ENCODE assay signal across 1 cellular context in the genomic region with DNA sequence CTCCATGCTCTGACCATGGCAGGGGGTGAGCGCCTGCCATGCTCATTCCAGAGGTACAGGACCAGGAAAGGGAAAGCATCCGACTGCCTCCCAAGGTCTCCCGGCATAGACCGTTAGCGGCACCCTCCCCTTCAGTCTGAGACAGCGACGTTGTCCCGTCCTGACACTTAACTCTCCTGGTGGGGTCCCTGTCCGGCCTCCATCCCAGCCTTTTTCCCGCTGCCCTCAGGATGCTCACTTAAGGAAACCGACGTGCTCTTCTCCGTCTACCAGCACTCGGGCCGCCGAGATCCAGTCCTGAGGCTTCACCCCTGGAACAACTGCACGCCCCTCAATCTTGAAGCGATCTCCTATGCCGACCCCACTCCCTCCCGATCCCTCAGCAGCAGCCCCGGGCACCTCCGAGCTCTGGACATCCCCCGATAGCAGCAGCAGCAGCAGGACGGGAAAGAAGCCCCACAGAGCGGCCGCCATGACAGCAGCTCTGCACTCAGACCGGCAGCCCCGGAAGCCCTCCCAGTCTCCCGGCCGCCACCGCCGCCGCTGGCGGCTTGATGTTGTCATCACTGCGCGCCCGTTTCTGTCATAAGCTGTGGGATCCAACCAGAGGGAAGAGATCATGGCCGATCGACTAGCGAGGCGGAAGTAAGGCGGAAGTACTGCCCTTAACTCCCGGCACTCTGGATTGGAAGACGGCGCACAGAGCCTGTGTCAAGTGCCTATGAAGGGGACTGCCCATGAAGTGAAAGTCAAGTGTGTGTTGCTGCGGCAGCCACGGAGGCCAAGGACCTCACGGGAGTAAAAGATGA.
TF ChIP-seq lines count a peak whose summit lies in the region.

Gene EMC7, minus strand, starts transcription at position 497 of the 809 bp plus-strand sequence. Its CDS starts 23 bp downstream, at position 474.
Gene PGBD4, plus strand, starts transcription at position 718 of the 809 bp plus-strand sequence. CDS start 449 bp downstream, outside the sequence.

TF ChIP-seq in GM12878, 131 proteins besides CTCF, POLR2A, EP300 and RAD21 (continued from another document and continues in another):
- TF ChIP-seq, protein P1, sequence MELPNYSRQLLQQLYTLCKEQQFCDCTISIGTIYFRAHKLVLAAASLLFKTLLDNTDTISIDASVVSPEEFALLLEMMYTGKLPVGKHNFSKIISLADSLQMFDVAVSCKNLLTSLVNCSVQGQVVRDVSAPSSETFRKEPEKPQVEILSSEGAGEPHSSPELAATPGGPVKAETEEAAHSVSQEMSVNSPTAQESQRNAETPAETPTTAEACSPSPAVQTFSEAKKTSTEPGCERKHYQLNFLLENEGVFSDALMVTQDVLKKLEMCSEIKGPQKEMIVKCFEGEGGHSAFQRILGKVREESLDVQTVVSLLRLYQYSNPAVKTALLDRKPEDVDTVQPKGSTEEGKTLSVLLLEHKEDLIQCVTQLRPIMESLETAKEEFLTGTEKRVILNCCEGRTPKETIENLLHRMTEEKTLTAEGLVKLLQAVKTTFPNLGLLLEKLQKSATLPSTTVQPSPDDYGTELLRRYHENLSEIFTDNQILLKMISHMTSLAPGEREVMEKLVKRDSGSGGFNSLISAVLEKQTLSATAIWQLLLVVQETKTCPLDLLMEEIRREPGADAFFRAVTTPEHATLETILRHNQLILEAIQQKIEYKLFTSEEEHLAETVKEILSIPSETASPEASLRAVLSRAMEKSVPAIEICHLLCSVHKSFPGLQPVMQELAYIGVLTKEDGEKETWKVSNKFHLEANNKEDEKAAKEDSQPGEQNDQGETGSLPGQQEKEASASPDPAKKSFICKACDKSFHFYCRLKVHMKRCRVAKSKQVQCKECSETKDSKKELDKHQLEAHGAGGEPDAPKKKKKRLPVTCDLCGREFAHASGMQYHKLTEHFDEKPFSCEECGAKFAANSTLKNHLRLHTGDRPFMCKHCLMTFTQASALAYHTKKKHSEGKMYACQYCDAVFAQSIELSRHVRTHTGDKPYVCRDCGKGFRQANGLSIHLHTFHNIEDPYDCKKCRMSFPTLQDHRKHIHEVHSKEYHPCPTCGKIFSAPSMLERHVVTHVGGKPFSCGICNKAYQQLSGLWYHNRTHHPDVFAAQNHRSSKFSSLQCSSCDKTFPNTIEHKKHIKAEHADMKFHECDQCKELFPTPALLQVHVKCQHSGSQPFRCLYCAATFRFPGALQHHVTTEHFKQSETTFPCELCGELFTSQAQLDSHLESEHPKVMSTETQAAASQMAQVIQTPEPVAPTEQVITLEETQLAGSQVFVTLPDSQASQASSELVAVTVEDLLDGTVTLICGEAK (IDR thresholded peaks at IDR 0.05; ENCODE audit: borderline replicate concordance): peak; percentile 91
- TF ChIP-seq, protein P2, sequence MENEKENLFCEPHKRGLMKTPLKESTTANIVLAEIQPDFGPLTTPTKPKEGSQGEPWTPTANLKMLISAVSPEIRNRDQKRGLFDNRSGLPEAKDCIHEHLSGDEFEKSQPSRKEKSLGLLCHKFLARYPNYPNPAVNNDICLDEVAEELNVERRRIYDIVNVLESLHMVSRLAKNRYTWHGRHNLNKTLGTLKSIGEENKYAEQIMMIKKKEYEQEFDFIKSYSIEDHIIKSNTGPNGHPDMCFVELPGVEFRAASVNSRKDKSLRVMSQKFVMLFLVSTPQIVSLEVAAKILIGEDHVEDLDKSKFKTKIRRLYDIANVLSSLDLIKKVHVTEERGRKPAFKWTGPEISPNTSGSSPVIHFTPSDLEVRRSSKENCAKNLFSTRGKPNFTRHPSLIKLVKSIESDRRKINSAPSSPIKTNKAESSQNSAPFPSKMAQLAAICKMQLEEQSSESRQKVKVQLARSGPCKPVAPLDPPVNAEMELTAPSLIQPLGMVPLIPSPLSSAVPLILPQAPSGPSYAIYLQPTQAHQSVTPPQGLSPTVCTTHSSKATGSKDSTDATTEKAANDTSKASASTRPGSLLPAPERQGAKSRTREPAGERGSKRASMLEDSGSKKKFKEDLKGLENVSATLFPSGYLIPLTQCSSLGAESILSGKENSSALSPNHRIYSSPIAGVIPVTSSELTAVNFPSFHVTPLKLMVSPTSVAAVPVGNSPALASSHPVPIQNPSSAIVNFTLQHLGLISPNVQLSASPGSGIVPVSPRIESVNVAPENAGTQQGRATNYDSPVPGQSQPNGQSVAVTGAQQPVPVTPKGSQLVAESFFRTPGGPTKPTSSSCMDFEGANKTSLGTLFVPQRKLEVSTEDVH (IDR thresholded peaks at IDR 0.05; ENCODE audit: low read depth, partially characterized antibody): peak; percentile 96
- peak; percentile 99 for TF ChIP-seq CREM (IDR thresholded peaks at IDR 0.05; ENCODE audit: low read depth)
- TF ChIP-seq KDM1A (IDR thresholded peaks at IDR 0.05; ENCODE audit: borderline replicate concordance): no peak
- TF ChIP-seq, protein P3, sequence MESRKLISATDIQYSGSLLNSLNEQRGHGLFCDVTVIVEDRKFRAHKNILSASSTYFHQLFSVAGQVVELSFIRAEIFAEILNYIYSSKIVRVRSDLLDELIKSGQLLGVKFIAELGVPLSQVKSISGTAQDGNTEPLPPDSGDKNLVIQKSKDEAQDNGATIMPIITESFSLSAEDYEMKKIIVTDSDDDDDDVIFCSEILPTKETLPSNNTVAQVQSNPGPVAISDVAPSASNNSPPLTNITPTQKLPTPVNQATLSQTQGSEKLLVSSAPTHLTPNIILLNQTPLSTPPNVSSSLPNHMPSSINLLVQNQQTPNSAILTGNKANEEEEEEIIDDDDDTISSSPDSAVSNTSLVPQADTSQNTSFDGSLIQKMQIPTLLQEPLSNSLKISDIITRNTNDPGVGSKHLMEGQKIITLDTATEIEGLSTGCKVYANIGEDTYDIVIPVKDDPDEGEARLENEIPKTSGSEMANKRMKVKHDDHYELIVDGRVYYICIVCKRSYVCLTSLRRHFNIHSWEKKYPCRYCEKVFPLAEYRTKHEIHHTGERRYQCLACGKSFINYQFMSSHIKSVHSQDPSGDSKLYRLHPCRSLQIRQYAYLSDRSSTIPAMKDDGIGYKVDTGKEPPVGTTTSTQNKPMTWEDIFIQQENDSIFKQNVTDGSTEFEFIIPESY (IDR thresholded peaks at IDR 0.05): no peak
- TF ChIP-seq TCF3 (IDR thresholded peaks at IDR 0.05; ENCODE audit: borderline replicate concordance, insufficient read depth, low read depth, low read length): 0 out of 2 replicates have a peak, but pooled peaks have one; percentile 17
- peak; percentile 4 for TF ChIP-seq PBX3 (IDR thresholded peaks at IDR 0.05; ENCODE audit: insufficient replicate concordance, low read depth, low read length)
- no peak for TF ChIP-seq FOS (IDR thresholded peaks at IDR 0.05; ENCODE audit: borderline replicate concordance, extremely low read depth, insufficient read length)
- TF ChIP-seq POLR2AphosphoS5 (IDR thresholded peaks at IDR 0.05; ENCODE audit: low read length): peak; percentile 97
- peak; percentile 91 for TF ChIP-seq SIN3A (IDR thresholded peaks at IDR 0.05; ENCODE audit: low read depth, low read length)
- 0 out of 2 replicates have a peak, but pooled peaks have one; percentile 55 for TF ChIP-seq CBX5 (IDR thresholded peaks at IDR 0.05; ENCODE audit: low read depth)
- TF ChIP-seq PAX5 (IDR thresholded peaks at IDR 0.05; ENCODE audit: borderline replicate concordance, low read depth, low read length): 0 out of 2 replicates have a peak, but pooled peaks have one; percentile 33
- TF ChIP-seq, protein P4, sequence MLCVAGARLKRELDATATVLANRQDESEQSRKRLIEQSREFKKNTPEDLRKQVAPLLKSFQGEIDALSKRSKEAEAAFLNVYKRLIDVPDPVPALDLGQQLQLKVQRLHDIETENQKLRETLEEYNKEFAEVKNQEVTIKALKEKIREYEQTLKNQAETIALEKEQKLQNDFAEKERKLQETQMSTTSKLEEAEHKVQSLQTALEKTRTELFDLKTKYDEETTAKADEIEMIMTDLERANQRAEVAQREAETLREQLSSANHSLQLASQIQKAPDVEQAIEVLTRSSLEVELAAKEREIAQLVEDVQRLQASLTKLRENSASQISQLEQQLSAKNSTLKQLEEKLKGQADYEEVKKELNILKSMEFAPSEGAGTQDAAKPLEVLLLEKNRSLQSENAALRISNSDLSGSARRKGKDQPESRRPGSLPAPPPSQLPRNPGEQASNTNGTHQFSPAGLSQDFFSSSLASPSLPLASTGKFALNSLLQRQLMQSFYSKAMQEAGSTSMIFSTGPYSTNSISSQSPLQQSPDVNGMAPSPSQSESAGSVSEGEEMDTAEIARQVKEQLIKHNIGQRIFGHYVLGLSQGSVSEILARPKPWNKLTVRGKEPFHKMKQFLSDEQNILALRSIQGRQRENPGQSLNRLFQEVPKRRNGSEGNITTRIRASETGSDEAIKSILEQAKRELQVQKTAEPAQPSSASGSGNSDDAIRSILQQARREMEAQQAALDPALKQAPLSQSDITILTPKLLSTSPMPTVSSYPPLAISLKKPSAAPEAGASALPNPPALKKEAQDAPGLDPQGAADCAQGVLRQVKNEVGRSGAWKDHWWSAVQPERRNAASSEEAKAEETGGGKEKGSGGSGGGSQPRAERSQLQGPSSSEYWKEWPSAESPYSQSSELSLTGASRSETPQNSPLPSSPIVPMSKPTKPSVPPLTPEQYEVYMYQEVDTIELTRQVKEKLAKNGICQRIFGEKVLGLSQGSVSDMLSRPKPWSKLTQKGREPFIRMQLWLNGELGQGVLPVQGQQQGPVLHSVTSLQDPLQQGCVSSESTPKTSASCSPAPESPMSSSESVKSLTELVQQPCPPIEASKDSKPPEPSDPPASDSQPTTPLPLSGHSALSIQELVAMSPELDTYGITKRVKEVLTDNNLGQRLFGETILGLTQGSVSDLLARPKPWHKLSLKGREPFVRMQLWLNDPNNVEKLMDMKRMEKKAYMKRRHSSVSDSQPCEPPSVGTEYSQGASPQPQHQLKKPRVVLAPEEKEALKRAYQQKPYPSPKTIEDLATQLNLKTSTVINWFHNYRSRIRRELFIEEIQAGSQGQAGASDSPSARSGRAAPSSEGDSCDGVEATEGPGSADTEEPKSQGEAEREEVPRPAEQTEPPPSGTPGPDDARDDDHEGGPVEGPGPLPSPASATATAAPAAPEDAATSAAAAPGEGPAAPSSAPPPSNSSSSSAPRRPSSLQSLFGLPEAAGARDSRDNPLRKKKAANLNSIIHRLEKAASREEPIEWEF (IDR thresholded peaks at IDR 0.05; ENCODE audit: insufficient replicate concordance, low read depth, low read length): no peak
- peak; percentile 18; the same call in 1 of the 2 replicates for TF ChIP-seq TBL1XR1 (IDR thresholded peaks at IDR 0.05; ENCODE audit: low read depth, low read length)
- no peak for TF ChIP-seq STAT3 (IDR thresholded peaks at IDR 0.05; ENCODE audit: low read depth, low read length)
- TF ChIP-seq HSF1 (IDR thresholded peaks at IDR 0.05; ENCODE audit: low read depth, low read length): 0 out of 2 replicates have a peak, but pooled peaks have one; percentile 39
- TF ChIP-seq, protein P5, sequence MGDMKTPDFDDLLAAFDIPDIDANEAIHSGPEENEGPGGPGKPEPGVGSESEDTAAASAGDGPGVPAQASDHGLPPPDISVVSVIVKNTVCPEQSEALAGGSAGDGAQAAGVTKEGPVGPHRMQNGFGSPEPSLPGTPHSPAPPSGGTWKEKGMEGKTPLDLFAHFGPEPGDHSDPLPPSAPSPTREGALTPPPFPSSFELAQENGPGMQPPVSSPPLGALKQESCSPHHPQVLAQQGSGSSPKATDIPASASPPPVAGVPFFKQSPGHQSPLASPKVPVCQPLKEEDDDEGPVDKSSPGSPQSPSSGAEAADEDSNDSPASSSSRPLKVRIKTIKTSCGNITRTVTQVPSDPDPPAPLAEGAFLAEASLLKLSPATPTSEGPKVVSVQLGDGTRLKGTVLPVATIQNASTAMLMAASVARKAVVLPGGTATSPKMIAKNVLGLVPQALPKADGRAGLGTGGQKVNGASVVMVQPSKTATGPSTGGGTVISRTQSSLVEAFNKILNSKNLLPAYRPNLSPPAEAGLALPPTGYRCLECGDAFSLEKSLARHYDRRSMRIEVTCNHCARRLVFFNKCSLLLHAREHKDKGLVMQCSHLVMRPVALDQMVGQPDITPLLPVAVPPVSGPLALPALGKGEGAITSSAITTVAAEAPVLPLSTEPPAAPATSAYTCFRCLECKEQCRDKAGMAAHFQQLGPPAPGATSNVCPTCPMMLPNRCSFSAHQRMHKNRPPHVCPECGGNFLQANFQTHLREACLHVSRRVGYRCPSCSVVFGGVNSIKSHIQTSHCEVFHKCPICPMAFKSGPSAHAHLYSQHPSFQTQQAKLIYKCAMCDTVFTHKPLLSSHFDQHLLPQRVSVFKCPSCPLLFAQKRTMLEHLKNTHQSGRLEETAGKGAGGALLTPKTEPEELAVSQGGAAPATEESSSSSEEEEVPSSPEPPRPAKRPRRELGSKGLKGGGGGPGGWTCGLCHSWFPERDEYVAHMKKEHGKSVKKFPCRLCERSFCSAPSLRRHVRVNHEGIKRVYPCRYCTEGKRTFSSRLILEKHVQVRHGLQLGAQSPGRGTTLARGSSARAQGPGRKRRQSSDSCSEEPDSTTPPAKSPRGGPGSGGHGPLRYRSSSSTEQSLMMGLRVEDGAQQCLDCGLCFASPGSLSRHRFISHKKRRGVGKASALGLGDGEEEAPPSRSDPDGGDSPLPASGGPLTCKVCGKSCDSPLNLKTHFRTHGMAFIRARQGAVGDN (IDR thresholded peaks at IDR 0.05): peak; percentile 19; the same call in 1 of the 2 replicates
- 0 out of 2 replicates have a peak, but pooled peaks have one; percentile 29 for TF ChIP-seq RAD51 (IDR thresholded peaks at IDR 0.05)
- no peak for TF ChIP-seq HDAC6 (IDR thresholded peaks at IDR 0.05; ENCODE audit: unreplicated experiment)
- TF ChIP-seq ZBED1 (IDR thresholded peaks at IDR 0.05; ENCODE audit: borderline replicate concordance): no peak
- peak; percentile 85; the same call in 1 of the 2 replicates for TF ChIP-seq ATF3 (IDR thresholded peaks at IDR 0.05; ENCODE audit: borderline replicate concordance, extremely low read depth, low read depth, low read length)
- TF ChIP-seq LARP7 (IDR thresholded peaks at IDR 0.05): peak; percentile 29; the same call in 1 of the 2 replicates
- peak; percentile 66; the same call in 1 of the 2 replicates for TF ChIP-seq ZNF207 (IDR thresholded peaks at IDR 0.05; ENCODE audit: borderline replicate concordance)
- TF ChIP-seq PAX8 (IDR thresholded peaks at IDR 0.05): no peak
- TF ChIP-seq MEF2B (IDR thresholded peaks at IDR 0.05; ENCODE audit: partially characterized antibody, poor library complexity, severe bottlenecking): no peak
- TF ChIP-seq FOXM1 (IDR thresholded peaks at IDR 0.05; ENCODE audit: low read depth, low read length): no peak
